14 cellular contexts compared by ENCODE assay signal in the genomic region with DNA sequence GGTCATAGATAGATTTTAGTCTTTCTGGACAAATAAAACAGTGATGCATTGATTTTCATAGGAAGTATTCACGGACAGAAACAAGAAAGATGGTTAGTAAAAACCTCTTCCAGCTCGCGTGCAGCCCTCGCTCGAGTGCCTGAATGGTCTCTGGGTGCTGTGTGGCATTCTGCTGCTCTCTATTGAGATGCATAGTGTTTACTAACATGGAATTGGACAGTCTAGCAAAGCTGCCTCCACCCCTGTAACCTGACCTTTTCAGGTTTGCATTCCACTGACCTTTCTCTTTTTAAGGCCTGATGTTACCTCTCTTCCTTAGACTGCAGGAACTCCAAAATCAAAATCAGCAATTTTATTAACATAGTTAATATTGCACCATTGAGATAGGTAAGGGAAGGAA.
A peak's percentile ranks its signal among the peaks of the same experiment; 100 is the strongest.
DNase-seq lines count a peak whose midpoint lies in the region; ATAC-seq and TF ChIP-seq lines count a peak whose summit lies in the region.
"Had no signal": no experiment of that assay in that cellular context is flagged by ENCODE, and none has a peak within 500 bp of the region (broad histone marks: within the 10 kb centered on the region; RNA-seq: fewer than 3 reads in every experiment).

No MANE protein-coding gene starts in this region.

- H3K4me1 ChIP-seq in iPS-15b (ENCODE audit: control insufficient read depth, insufficient read depth, low read length) (peaks cover 4% of the 10 kb centered on the region), neural progenitor cell (no peaks in the 10 kb centered on the region), mesenchymal stem cell (ENCODE audit: control insufficient read depth, insufficient read depth, low read depth, low read length) (no peaks in the 10 kb centered on the region)

- H3K4me2 ChIP-seq in neural progenitor cell, result no peak overlapping the region
- no peak overlapping the region for H3K4me2 ChIP-seq in mesenchymal stem cell (ENCODE audit: low read length, poor library complexity, severe bottlenecking)

- no peak overlapping the region for H4K91ac ChIP-seq in mesenchymal stem cell (ENCODE audit: low read length)

- H4K20me1 ChIP-seq in neural progenitor cell (ENCODE audit: low read depth), result no peaks in the 10 kb centered on the region

- H3K27me3 Mint-ChIP-seq in WTC11 (ENCODE audit: low read depth), result no peaks in the 10 kb centered on the region
- H3K27me3 Mint-ChIP-seq in neural progenitor cell (ENCODE audit: insufficient read depth, low read depth), result peaks cover 2% of the 10 kb centered on the region
- H3K27me3 Mint-ChIP-seq in activated T-helper 2 cell treated with anti-CD3 and anti-CD28 coated beads, Interferon-gamma antibody, Interleukin-2, Interleukin-4, amounts not matched to agents 10 μg/mL and 5 μg/mL and 100 μg/mL, durations not matched to agents 14 hours and 24 hours and 36 hours (ENCODE audit: low read depth), result no peaks in the 10 kb centered on the region
- H3K27me3 Mint-ChIP-seq: CD4-positive, alpha-beta memory T cell had no signal

- H2BK12ac ChIP-seq in mesenchymal stem cell (ENCODE audit: low read length in 2 of 2), result no peak overlapping the region

- intact Hi-C loops in activated T-helper 2 cell treated with anti-CD3 and anti-CD28 coated beads, Interferon-gamma antibody, Interleukin-2, Interleukin-4, amounts not matched to agents 10 μg/mL and 5 μg/mL and 100 μg/mL, durations not matched to agents 14 hours and 24 hours and 36 hours (cut with micrococcal nuclease), result no loop called here

- no peaks in the 10 kb centered on the region for H3K9me3 Mint-ChIP-seq in WTC11
- no peaks in the 10 kb centered on the region for H3K9me3 Mint-ChIP-seq in neural progenitor cell
- H3K9me3 Mint-ChIP-seq in activated T-helper 2 cell treated with anti-CD3 and anti-CD28 coated beads, Interferon-gamma antibody, Interleukin-2, Interleukin-4, amounts not matched to agents 10 μg/mL and 5 μg/mL and 100 μg/mL, durations not matched to agents 14 hours and 24 hours and 36 hours, result no peaks in the 10 kb centered on the region
- H3K9me3 Mint-ChIP-seq: H9 had no signal

- H3K79me1 ChIP-seq in mesenchymal stem cell (replicated peaks; ENCODE audit: low read length, poor library complexity, severe bottlenecking), result no peaks in the 10 kb centered on the region

- H3K4me3 Mint-ChIP-seq in WTC11, result no peak overlapping the region
- no peak overlapping the region for H3K4me3 Mint-ChIP-seq in neural progenitor cell
- no peak overlapping the region for H3K4me3 Mint-ChIP-seq in activated T-helper 2 cell treated with anti-CD3 and anti-CD28 coated beads, Interferon-gamma antibody, Interleukin-2, Interleukin-4, amounts not matched to agents 10 μg/mL and 5 μg/mL and 100 μg/mL, durations not matched to agents 14 hours and 24 hours and 36 hours (ENCODE audit: low read depth)
- H3K4me3 Mint-ChIP-seq: CD4-positive, alpha-beta memory T cell; H9 had no signal

- DNase-seq in WTC11 (ENCODE audit: low spot score), result no peak
- DNase-seq in neural progenitor cell (ENCODE audit: low spot score), result peak; percentile 36
- no peak for DNase-seq in kidney glomerular epithelial cell (lab: John Stamatoyannopoulos, UW)
- no peak for DNase-seq in activated T-helper 2 cell treated with anti-CD3 and anti-CD28 coated beads, Interferon-gamma antibody, Interleukin-2, Interleukin-4, amounts not matched to agents 10 μg/mL and 5 μg/mL and 100 μg/mL, durations not matched to agents 14 hours and 24 hours and 36 hours (ENCODE audit: low spot score)
- no peak for DNase-seq in mesenchymal stem cell
- DNase-seq: C1 segment of cervical spinal cord; Calu3; CD4-positive, alpha-beta memory T cell; COR-L47; DMS53; DMS79 treated with DMSO at 0.1 percent for 48 hours; H9 had no signal

- no peak overlapping the region for H2BK120ac ChIP-seq in mesenchymal stem cell (ENCODE audit: low read depth, low read length)

- H2AFZ ChIP-seq in neural progenitor cell (replicated peaks), result peak overlapping the region; percentile 38
- no peak overlapping the region for H2AFZ ChIP-seq in mesenchymal stem cell (ENCODE audit: low read depth, low read length)

- H4K8ac ChIP-seq in mesenchymal stem cell (ENCODE audit: low read length), result no peak overlapping the region

- H3K27me3 ChIP-seq in iPS-15b (ENCODE audit: control insufficient read depth, insufficient read depth, low read length) (no peaks in the 10 kb centered on the region), neural progenitor cell (no peaks in the 10 kb centered on the region), mesenchymal stem cell (ENCODE audit: control insufficient read depth in 1 of 2, insufficient read depth in 1 of 2, low read length in 2 of 2) (no peaks in the 10 kb centered on the region)

- H3K4me3 ChIP-seq in iPS-15b (ENCODE audit: low read depth, low read length) (no peak overlapping the region), neural progenitor cell (no peak overlapping the region), mesenchymal stem cell (ENCODE audit: insufficient read depth in 1 of 2, low read depth in 1 of 2, low read length in 2 of 2) (no peak overlapping the region)

- POLR2A ChIA-PET in WTC11 (lab: Charles Lee), result no interaction called here

- H2BK15ac ChIP-seq in mesenchymal stem cell (ENCODE audit: low read depth, poor library complexity, severe bottlenecking), result no peak overlapping the region

- H3K4ac ChIP-seq in mesenchymal stem cell (ENCODE audit: low read depth in 1 of 2, low read length in 2 of 2), result no peak overlapping the region

- H3K23ac ChIP-seq in mesenchymal stem cell (ENCODE audit: low read length in 2 of 2), result no peak overlapping the region

- H3K27ac Mint-ChIP-seq in WTC11, result 0 out of 2 replicates have a peak overlapping the region, but pooled peaks have one; percentile 3
- peak overlapping the region; percentile 39 for H3K27ac Mint-ChIP-seq in neural progenitor cell
- H3K27ac Mint-ChIP-seq in activated T-helper 2 cell treated with anti-CD3 and anti-CD28 coated beads, Interferon-gamma antibody, Interleukin-2, Interleukin-4, amounts not matched to agents 10 μg/mL and 5 μg/mL and 100 μg/mL, durations not matched to agents 14 hours and 24 hours and 36 hours, result no peak overlapping the region
- H3K27ac Mint-ChIP-seq: CD4-positive, alpha-beta memory T cell; H9 had no signal

- H3K36me3 ChIP-seq in iPS-15b (ENCODE audit: control insufficient read depth, insufficient read depth, low read length) (no peaks in the 10 kb centered on the region), neural progenitor cell (no peaks in the 10 kb centered on the region), mesenchymal stem cell (ENCODE audit: control insufficient read depth in 1 of 2, insufficient read depth in 2 of 2, low read depth in 1 of 2, low read length in 2 of 2) (no peaks in the 10 kb centered on the region)

- H3K4me1 Mint-ChIP-seq in WTC11, result peaks cover 11% of the 10 kb centered on the region
- no peaks in the 10 kb centered on the region for H3K4me1 Mint-ChIP-seq in neural progenitor cell
- H3K4me1 Mint-ChIP-seq in activated T-helper 2 cell treated with anti-CD3 and anti-CD28 coated beads, Interferon-gamma antibody, Interleukin-2, Interleukin-4, amounts not matched to agents 10 μg/mL and 5 μg/mL and 100 μg/mL, durations not matched to agents 14 hours and 24 hours and 36 hours (ENCODE audit: low read depth), result no peaks in the 10 kb centered on the region
- H3K4me1 Mint-ChIP-seq: CD4-positive, alpha-beta memory T cell had no signal

- H2BK5ac ChIP-seq in mesenchymal stem cell (ENCODE audit: low read depth, low read length, poor library complexity, severe bottlenecking), result no peak overlapping the region

- H3K36me3 Mint-ChIP-seq in WTC11 (no peaks in the 10 kb centered on the region), neural progenitor cell (no peaks in the 10 kb centered on the region)
- H3K36me3 Mint-ChIP-seq in activated T-helper 2 cell treated with anti-CD3 and anti-CD28 coated beads, Interferon-gamma antibody, Interleukin-2, Interleukin-4, amounts not matched to agents 10 μg/mL and 5 μg/mL and 100 μg/mL, durations not matched to agents 14 hours and 24 hours and 36 hours (ENCODE audit: low read depth), result no peaks in the 10 kb centered on the region
- H3K36me3 Mint-ChIP-seq: CD4-positive, alpha-beta memory T cell had no signal

- no peak overlapping the region for H3K18ac ChIP-seq in mesenchymal stem cell (ENCODE audit: low read depth in 1 of 2, low read length in 2 of 2)

- TF ChIP-seq CTCF in WTC11 (IDR thresholded peaks at IDR 0.05) (no peak), neural progenitor cell (IDR thresholded peaks at IDR 0.05) (no peak)

- H2AK5ac ChIP-seq in mesenchymal stem cell (ENCODE audit: low read length, severe bottlenecking), result no peak overlapping the region

- peak; percentile 74 for ATAC-seq in WTC11
- ATAC-seq: HCT116 had no signal

- H3K79me2 ChIP-seq in neural progenitor cell (ENCODE audit: low read depth), result no peaks in the 10 kb centered on the region

- WGBS in mesenchymal stem cell, result 88% methylated on average over 5 of the region's 5 CpGs

- no peak overlapping the region for H3K14ac ChIP-seq in mesenchymal stem cell (ENCODE audit: low read length in 2 of 2)

- H3K27ac ChIP-seq in neural progenitor cell (no peak overlapping the region), mesenchymal stem cell (ENCODE audit: low read length, poor library complexity, severe bottlenecking) (no peak overlapping the region)

- no peaks in the 10 kb centered on the region for H3F3A ChIP-seq in neural progenitor cell (ENCODE audit: low read depth)

- CTCF ChIA-PET in WTC11 (lab: Charles Lee), result no interaction called here

- H3K9ac ChIP-seq in iPS-15b (ENCODE audit: low read depth, low read length) (peak overlapping the region; percentile 38), neural progenitor cell (no peak overlapping the region), mesenchymal stem cell (ENCODE audit: low read length) (no peak overlapping the region)

- H3K9me3 ChIP-seq in iPS-15b (ENCODE audit: control insufficient read depth, insufficient read depth, low read length) (no peaks in the 10 kb centered on the region), neural progenitor cell (ENCODE audit: low read depth) (no peaks in the 10 kb centered on the region), mesenchymal stem cell (ENCODE audit: control insufficient read depth, low read length) (no peaks in the 10 kb centered on the region)

TF ChIP-seq in WTC11, 78 proteins besides CTCF, POLR2A, EP300 and RAD21 (continues in another document):
- TF ChIP-seq, protein P1, sequence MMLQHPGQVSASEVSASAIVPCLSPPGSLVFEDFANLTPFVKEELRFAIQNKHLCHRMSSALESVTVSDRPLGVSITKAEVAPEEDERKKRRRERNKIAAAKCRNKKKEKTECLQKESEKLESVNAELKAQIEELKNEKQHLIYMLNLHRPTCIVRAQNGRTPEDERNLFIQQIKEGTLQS (CRISPR knock-in tag; conservative IDR thresholded peaks at IDR 0.05), result no peak
- no peak for TF ChIP-seq GABPB1 (CRISPR knock-in tag; IDR thresholded peaks at IDR 0.05)
- TF ChIP-seq MYBL2 (CRISPR knock-in tag; IDR thresholded peaks at IDR 0.05), result no peak
